1 cellular context compared by ENCODE assay signal in the genomic region with DNA sequence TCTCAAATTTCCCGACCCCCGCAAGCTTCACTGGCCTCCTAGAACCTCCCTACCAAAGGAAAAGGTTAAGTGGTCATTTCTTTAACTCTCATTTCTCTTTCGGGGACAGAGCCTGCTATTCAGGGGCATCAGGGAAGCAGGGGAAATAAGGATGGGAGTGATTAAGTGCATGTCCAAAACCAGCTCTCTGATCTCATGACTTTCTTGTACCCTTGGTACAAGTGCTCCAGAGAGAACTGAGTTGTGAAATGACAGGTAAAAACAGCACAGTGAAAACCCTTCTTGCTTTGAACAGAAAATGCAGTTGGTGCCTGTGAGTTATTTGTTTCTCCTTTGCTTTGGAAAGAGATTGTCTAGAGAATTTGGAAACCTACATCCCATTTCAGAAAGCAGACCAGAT.
TF ChIP-seq lines count a peak whose summit lies in the region.

No MANE protein-coding gene starts in this region.

TF ChIP-seq in IMR-90, 13 proteins besides CTCF, POLR2A, EP300 and RAD21 (continued from another document):
- TF ChIP-seq, protein P1, sequence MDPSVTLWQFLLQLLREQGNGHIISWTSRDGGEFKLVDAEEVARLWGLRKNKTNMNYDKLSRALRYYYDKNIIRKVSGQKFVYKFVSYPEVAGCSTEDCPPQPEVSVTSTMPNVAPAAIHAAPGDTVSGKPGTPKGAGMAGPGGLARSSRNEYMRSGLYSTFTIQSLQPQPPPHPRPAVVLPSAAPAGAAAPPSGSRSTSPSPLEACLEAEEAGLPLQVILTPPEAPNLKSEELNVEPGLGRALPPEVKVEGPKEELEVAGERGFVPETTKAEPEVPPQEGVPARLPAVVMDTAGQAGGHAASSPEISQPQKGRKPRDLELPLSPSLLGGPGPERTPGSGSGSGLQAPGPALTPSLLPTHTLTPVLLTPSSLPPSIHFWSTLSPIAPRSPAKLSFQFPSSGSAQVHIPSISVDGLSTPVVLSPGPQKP (IDR thresholded peaks at IDR 0.05; ENCODE audit: borderline replicate concordance, low read depth, low read length) = no peak
- TF ChIP-seq BHLHE40 (IDR thresholded peaks at IDR 0.05; ENCODE audit: low read depth, low read length) = no peak
- TF ChIP-seq MAFK (IDR thresholded peaks at IDR 0.05; ENCODE audit: low read depth, low read length) = no peak
- no peak for TF ChIP-seq CHD1 (IDR thresholded peaks at IDR 0.05; ENCODE audit: low read depth, low read length)
- TF ChIP-seq SMC3 (IDR thresholded peaks at IDR 0.05; ENCODE audit: low read depth, low read length) = no peak
- no peak for TF ChIP-seq MAZ (IDR thresholded peaks at IDR 0.05; ENCODE audit: borderline replicate concordance, low read depth, low read length)
- no peak for TF ChIP-seq CEBPB (IDR thresholded peaks at IDR 0.05; ENCODE audit: low read depth, low read length)
- TF ChIP-seq RFX5 (IDR thresholded peaks at IDR 0.05; ENCODE audit: low read depth, low read length) = no peak
- no peak for TF ChIP-seq FOS (IDR thresholded peaks at IDR 0.05; ENCODE audit: low read depth, low read length)
